36 cellular contexts compared by ENCODE assay signal in genomic region chr7:2219606-2220005, GRCh38.
"Had no signal": no experiment of that assay in that cellular context is flagged by ENCODE, and none has a peak within 500 bp of the region (broad histone marks: within the 10 kb centered on the region; RNA-seq: fewer than 3 reads in every experiment).

No MANE protein-coding gene starts in this region.

- H3K27ac Mint-ChIP-seq: activated CD4-positive, alpha-beta memory T cell treated with anti-CD3 and anti-CD28 coated beads, Interleukin-2, amount 10 ng/mL, durations not matched to agents 7 days and 5 days; activated CD4-positive, alpha-beta T cell treated with anti-CD3 and anti-CD28 coated beads for 36 hours; activated CD4-positive, alpha-beta T cell treated with anti-CD3 and anti-CD28 coated beads, Interleukin-2, amount 10 ng/mL, durations not matched to agents 7 days and 5 days; activated CD8-positive, alpha-beta memory T cell treated with anti-CD3 and anti-CD28 coated beads, Interleukin-2, amount 10 ng/mL, durations not matched to agents 7 days and 5 days; activated CD8-positive, alpha-beta T cell treated with anti-CD3 and anti-CD28 coated beads, Interleukin-2, amount 10 ng/mL, durations not matched to agents 7 days and 5 days; activated naive CD4-positive, alpha-beta T cell treated with anti-CD3 and anti-CD28 coated beads, Interleukin-2, amount 10 ng/mL, durations not matched to agents 7 days and 5 days; activated naive CD4-positive, alpha-beta T cell treated with anti-CD3 and anti-CD28 coated beads, Interleukin-2, amount 50 U/mL, for 24 hours; activated naive CD8-positive, alpha-beta T cell; activated naive CD8-positive, alpha-beta T cell treated with anti-CD3 and anti-CD28 coated beads, Interleukin-2, amount 10 ng/mL, durations not matched to agents 7 days and 5 days; activated naive CD8-positive, alpha-beta T cell treated with anti-CD3 and anti-CD28 coated beads, Interleukin-2, amount 50 U/mL, for 24 hours; activated T-cell treated with anti-CD3 and anti-CD28 coated beads, Interleukin-2, amount 50 U/mL, for 24 hours; activated T-helper 2 cell treated with anti-CD3 and anti-CD28 coated beads, Interferon-gamma antibody, Interleukin-2, Interleukin-4, amounts not matched to agents 10 μg/mL and 5 μg/mL and 100 μg/mL, durations not matched to agents 14 hours and 24 hours and 36 hours; brain; T-helper 1 cell treated with Interleukin-12 subunit alpha and Interleukin-12 subunit beta and Interleukin-4 antibody, amounts not matched to agents 30 μg/mL and 1 μg/mL, for 36 hours; T-helper 2 cell treated with Interferon-gamma antibody and Interleukin-4, amounts not matched to agents 5 μg/mL and 100 μg/mL, for 36 hours; WTC11 had no signal

- H3K9me3 Mint-ChIP-seq: activated CD4-positive, alpha-beta memory T cell treated with anti-CD3 and anti-CD28 coated beads, Interleukin-2, amount 10 ng/mL, durations not matched to agents 7 days and 5 days; activated CD4-positive, alpha-beta T cell treated with anti-CD3 and anti-CD28 coated beads, Interleukin-2, amount 10 ng/mL, durations not matched to agents 7 days and 5 days; activated naive CD4-positive, alpha-beta T cell treated with anti-CD3 and anti-CD28 coated beads, Interleukin-2, amount 10 ng/mL, durations not matched to agents 7 days and 5 days; activated naive CD4-positive, alpha-beta T cell treated with anti-CD3 and anti-CD28 coated beads, Interleukin-2, amount 50 U/mL, for 24 hours; activated naive CD8-positive, alpha-beta T cell treated with anti-CD3 and anti-CD28 coated beads, Interleukin-2, amount 10 ng/mL, durations not matched to agents 7 days and 5 days; activated naive CD8-positive, alpha-beta T cell treated with anti-CD3 and anti-CD28 coated beads, Interleukin-2, amount 50 U/mL, for 24 hours; activated T-cell treated with anti-CD3 and anti-CD28 coated beads, Interleukin-2, amount 50 U/mL, for 24 hours; activated T-helper 2 cell treated with anti-CD3 and anti-CD28 coated beads, Interferon-gamma antibody, Interleukin-2, Interleukin-4, amounts not matched to agents 10 μg/mL and 5 μg/mL and 100 μg/mL, durations not matched to agents 14 hours and 24 hours and 36 hours; brain; T-helper 1 cell treated with Interleukin-12 subunit alpha and Interleukin-12 subunit beta and Interleukin-4 antibody, amounts not matched to agents 30 μg/mL and 1 μg/mL, for 36 hours; T-helper 2 cell treated with Interferon-gamma antibody and Interleukin-4, amounts not matched to agents 5 μg/mL and 100 μg/mL, for 36 hours; WTC11 had no signal

- H3K27me3 Mint-ChIP-seq: activated CD4-positive, alpha-beta memory T cell treated with anti-CD3 and anti-CD28 coated beads, Interleukin-2, amount 10 ng/mL, durations not matched to agents 7 days and 5 days; activated CD4-positive, alpha-beta T cell treated with anti-CD3 and anti-CD28 coated beads for 36 hours; activated CD4-positive, alpha-beta T cell treated with anti-CD3 and anti-CD28 coated beads, Interleukin-2, amount 10 ng/mL, durations not matched to agents 7 days and 5 days; activated CD8-positive, alpha-beta memory T cell treated with anti-CD3 and anti-CD28 coated beads, Interleukin-2, amount 10 ng/mL, durations not matched to agents 7 days and 5 days; activated naive CD4-positive, alpha-beta T cell treated with anti-CD3 and anti-CD28 coated beads, Interleukin-2, amount 10 ng/mL, durations not matched to agents 7 days and 5 days; activated naive CD4-positive, alpha-beta T cell treated with anti-CD3 and anti-CD28 coated beads, Interleukin-2, amount 50 U/mL, for 24 hours; activated naive CD8-positive, alpha-beta T cell; activated naive CD8-positive, alpha-beta T cell treated with anti-CD3 and anti-CD28 coated beads, Interleukin-2, amount 10 ng/mL, durations not matched to agents 7 days and 5 days; activated naive CD8-positive, alpha-beta T cell treated with anti-CD3 and anti-CD28 coated beads, Interleukin-2, amount 50 U/mL, for 24 hours; activated T-cell treated with anti-CD3 and anti-CD28 coated beads, Interleukin-2, amount 50 U/mL, for 24 hours had no signal

- DNase-seq: activated CD4-positive, alpha-beta memory T cell treated with anti-CD3 and anti-CD28 coated beads, Interleukin-2, amount 10 ng/mL, durations not matched to agents 7 days and 5 days; activated CD4-positive, alpha-beta T cell treated with anti-CD3 and anti-CD28 coated beads for 1 hour; activated CD4-positive, alpha-beta T cell treated with anti-CD3 and anti-CD28 coated beads for 36 hours; activated CD4-positive, alpha-beta T cell treated with anti-CD3 and anti-CD28 coated beads for 48 hours; activated CD4-positive, alpha-beta T cell treated with anti-CD3 and anti-CD28 coated beads, Interleukin-2, amount 10 ng/mL, durations not matched to agents 7 days and 5 days; activated CD4-positive, alpha-beta T cell treated with anti-CD3 and anti-CD28 coated beads, Interleukin-2, amount 50 U/mL, for 48 hours; activated CD4-positive, CD25-positive, alpha-beta regulatory T cell; activated CD8-positive, alpha-beta memory T cell treated with anti-CD3 and anti-CD28 coated beads for 24 hours; activated CD8-positive, alpha-beta memory T cell treated with anti-CD3 and anti-CD28 coated beads, Interleukin-2, amount 10 ng/mL, durations not matched to agents 7 days and 5 days; activated CD8-positive, alpha-beta memory T cell treated with anti-CD3 and anti-CD28 coated beads, Interleukin-2, amount 50 U/mL, for 48 hours; activated CD8-positive, alpha-beta T cell treated with anti-CD3 and anti-CD28 coated beads, Interleukin-2, amount 10 ng/mL, durations not matched to agents 7 days and 5 days; activated effector memory CD4-positive, alpha-beta T cell treated with Interleukin-2 at 50 U/mL for 16 hours; activated gamma-delta T cell; activated naive CD4-positive, alpha-beta T cell treated with anti-CD3 and anti-CD28 coated beads, Interleukin-2, amount 10 ng/mL, durations not matched to agents 7 days and 5 days; activated naive CD4-positive, alpha-beta T cell treated with Interleukin-2 at 50 U/mL for 16 hours; activated naive CD8-positive, alpha-beta T cell treated with anti-CD3 and anti-CD28 coated beads, Interleukin-2, amount 10 ng/mL, durations not matched to agents 7 days and 5 days; activated naive CD8-positive, alpha-beta T cell treated with anti-CD3 and anti-CD28 coated beads, Interleukin-2, amount 50 U/mL, for 24 hours; activated T-cell treated with anti-CD3 and anti-CD28 coated beads, Interleukin-2, amount 50 U/mL, for 24 hours; activated T-cell treated with anti-CD3 and anti-CD28 coated beads, Interleukin-2, amount 50 U/mL, for 48 hours; amygdala; anterior cingulate cortex; caudate nucleus; T-helper 1 cell; T-helper 2 cell; T-helper 9 cell; WERI-Rb-1 had no signal

- H3K27me3 ChIP-seq: ascending aorta, cardiac muscle cell had no signal

- H3K4me1 Mint-ChIP-seq: activated naive CD8-positive, alpha-beta T cell treated with anti-CD3 and anti-CD28 coated beads, Interleukin-2, amount 10 ng/mL, durations not matched to agents 7 days and 5 days; brain; WTC11 had no signal

- H3K4me3 Mint-ChIP-seq: activated CD4-positive, alpha-beta memory T cell treated with anti-CD3 and anti-CD28 coated beads, Interleukin-2, amount 10 ng/mL, durations not matched to agents 7 days and 5 days; activated CD4-positive, alpha-beta T cell treated with anti-CD3 and anti-CD28 coated beads for 36 hours; activated CD4-positive, alpha-beta T cell treated with anti-CD3 and anti-CD28 coated beads, Interleukin-2, amount 10 ng/mL, durations not matched to agents 7 days and 5 days; activated CD8-positive, alpha-beta memory T cell treated with anti-CD3 and anti-CD28 coated beads, Interleukin-2, amount 10 ng/mL, durations not matched to agents 7 days and 5 days; activated CD8-positive, alpha-beta T cell treated with anti-CD3 and anti-CD28 coated beads, Interleukin-2, amount 10 ng/mL, durations not matched to agents 7 days and 5 days; activated naive CD4-positive, alpha-beta T cell treated with anti-CD3 and anti-CD28 coated beads, Interleukin-2, amount 10 ng/mL, durations not matched to agents 7 days and 5 days; activated naive CD4-positive, alpha-beta T cell treated with anti-CD3 and anti-CD28 coated beads, Interleukin-2, amount 50 U/mL, for 24 hours; activated naive CD8-positive, alpha-beta T cell; activated naive CD8-positive, alpha-beta T cell treated with anti-CD3 and anti-CD28 coated beads, Interleukin-2, amount 10 ng/mL, durations not matched to agents 7 days and 5 days; activated naive CD8-positive, alpha-beta T cell treated with anti-CD3 and anti-CD28 coated beads, Interleukin-2, amount 50 U/mL, for 24 hours; activated T-cell treated with anti-CD3 and anti-CD28 coated beads, Interleukin-2, amount 50 U/mL, for 24 hours; brain; T-helper 1 cell treated with Interleukin-12 subunit alpha and Interleukin-12 subunit beta and Interleukin-4 antibody, amounts not matched to agents 30 μg/mL and 1 μg/mL, for 36 hours; T-helper 2 cell treated with Interferon-gamma antibody and Interleukin-4, amounts not matched to agents 5 μg/mL and 100 μg/mL, for 36 hours; WTC11 had no signal

- ATAC-seq: activated CD4-positive, alpha-beta T cell treated with anti-CD3 and anti-CD28 coated beads for 36 hours; activated CD4-positive, CD25-positive, alpha-beta regulatory T cell treated with anti-CD3 and anti-CD28 coated beads, Interleukin-2, amount 50 U/mL, for 24 hours; activated CD8-positive, alpha-beta memory T cell treated with anti-CD3 and anti-CD28 coated beads, Interleukin-2, amount 10 ng/mL, durations not matched to agents 7 days and 5 days; activated CD8-positive, alpha-beta T cell treated with anti-CD3 and anti-CD28 coated beads, Interleukin-2, amount 10 ng/mL, durations not matched to agents 7 days and 5 days; activated naive CD8-positive, alpha-beta T cell treated with anti-CD3 and anti-CD28 coated beads, Interleukin-2, amount 50 U/mL, for 24 hours; WTC11 had no signal

- H3K4me1 ChIP-seq: ascending aorta had no signal

- H3K4me3 ChIP-seq: ascending aorta, cardiac muscle cell had no signal

- H3K9me3 ChIP-seq: ascending aorta had no signal

- H3K27ac ChIP-seq: ascending aorta, cardiac muscle cell, WERI-Rb-1 had no signal
